8 cellular contexts compared by ENCODE assay signal in genomic region chr2:163626635-163627034, GRCh38.
DNase-seq lines count a peak whose midpoint lies in the region; FAIRE-seq and TF ChIP-seq lines count a peak whose summit lies in the region.
"Not testable (repeated sequence)": the region's sequence is repeated elsewhere in the genome, so short reads cannot be mapped to it uniquely, and the experiment has no call there.

No MANE protein-coding gene starts in this region.

- peak overlapping the region; percentile 66 for H3K27ac ChIP-seq in cardiac muscle cell

- TF ChIP-seq CTCF in fibroblast of pulmonary artery (IDR thresholded peaks at IDR 0.05; ENCODE audit: low read length, missing control alignments); cardiac muscle cell (IDR thresholded peaks at IDR 0.05; ENCODE audit: low read depth, low read length): not testable (repeated sequence)

- H3K9me3 ChIP-seq in cardiac muscle cell (ENCODE audit: low read depth) = not testable (repeated sequence)

- H3K4me1 ChIP-seq in cardiac muscle cell (ENCODE audit: low read depth) = peaks cover 18% of the 10 kb centered on the region

- not testable (repeated sequence) for H3K4me3 ChIP-seq in fibroblast of pulmonary artery (replicated peaks; ENCODE audit: low read depth, low read length); cardiac muscle cell

- peak; percentile 86 for DNase-seq in A172 (ENCODE audit: low spot score)
- DNase-seq in ELF-1 (ENCODE audit: low read depth, low spot score) = peak; percentile 50
- peak; percentile 94 for DNase-seq in NCI-H226
- peak; percentile 78 for DNase-seq in RCC 7860 (ENCODE audit: low spot score)
- peak; percentile 81 for DNase-seq in astrocyte of the hippocampus (ENCODE audit: low read depth, low spot score)
- DNase-seq in fibroblast of pulmonary artery (ENCODE audit: low read depth) = peak; percentile 36
- DNase-seq in cardiac muscle cell (ENCODE audit: low read depth in 1 of 2, low spot score in 1 of 2) = peak in 1 of 2 donors; percentile 61
- peak; percentile 84 for DNase-seq in islet precursor cell

- not testable (repeated sequence) for H3K27me3 ChIP-seq in cardiac muscle cell

- peak; percentile 98 for FAIRE-seq in RCC 7860 (lab: Jason Lieb, UNC)

- H3K36me3 ChIP-seq in cardiac muscle cell = not testable (repeated sequence)
